ENCODE assay signal across 1 cellular context in the genomic region with DNA sequence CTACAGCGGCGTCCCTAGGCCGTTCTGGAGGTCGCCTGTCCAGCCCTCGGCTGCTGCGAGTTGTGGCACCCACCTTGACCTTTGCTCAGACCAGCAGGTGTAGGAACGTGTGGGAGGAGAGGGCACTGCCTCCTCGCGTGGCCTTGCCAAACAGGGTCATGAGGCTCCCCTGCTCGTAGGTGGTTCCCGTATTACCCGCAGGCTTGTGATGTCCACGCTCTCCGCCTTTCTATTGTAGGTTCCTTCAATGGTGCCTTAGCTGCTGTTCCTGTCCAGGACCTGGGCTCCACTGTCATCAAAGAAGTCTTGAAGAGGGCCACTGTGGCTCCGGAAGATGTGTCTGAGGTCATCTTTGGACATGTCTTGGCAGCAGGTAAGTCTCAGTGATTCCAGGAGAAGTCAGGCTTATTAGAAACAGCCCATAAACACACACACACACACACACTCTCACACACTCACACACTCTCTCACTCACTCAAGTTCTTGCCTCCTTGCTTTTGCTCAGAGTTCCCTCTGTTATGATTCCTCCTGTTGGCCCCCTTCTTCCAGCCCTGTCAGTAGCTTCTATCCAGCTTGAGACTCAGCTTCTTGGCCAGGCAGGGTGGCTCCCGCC.
TF ChIP-seq lines count a peak whose summit lies in the region.

No MANE protein-coding gene starts in this region.

TF ChIP-seq in HepG2, 621 proteins besides CTCF, POLR2A, EP300 and RAD21 (continued from another document and continues in another):
- TF ChIP-seq, protein P1, sequence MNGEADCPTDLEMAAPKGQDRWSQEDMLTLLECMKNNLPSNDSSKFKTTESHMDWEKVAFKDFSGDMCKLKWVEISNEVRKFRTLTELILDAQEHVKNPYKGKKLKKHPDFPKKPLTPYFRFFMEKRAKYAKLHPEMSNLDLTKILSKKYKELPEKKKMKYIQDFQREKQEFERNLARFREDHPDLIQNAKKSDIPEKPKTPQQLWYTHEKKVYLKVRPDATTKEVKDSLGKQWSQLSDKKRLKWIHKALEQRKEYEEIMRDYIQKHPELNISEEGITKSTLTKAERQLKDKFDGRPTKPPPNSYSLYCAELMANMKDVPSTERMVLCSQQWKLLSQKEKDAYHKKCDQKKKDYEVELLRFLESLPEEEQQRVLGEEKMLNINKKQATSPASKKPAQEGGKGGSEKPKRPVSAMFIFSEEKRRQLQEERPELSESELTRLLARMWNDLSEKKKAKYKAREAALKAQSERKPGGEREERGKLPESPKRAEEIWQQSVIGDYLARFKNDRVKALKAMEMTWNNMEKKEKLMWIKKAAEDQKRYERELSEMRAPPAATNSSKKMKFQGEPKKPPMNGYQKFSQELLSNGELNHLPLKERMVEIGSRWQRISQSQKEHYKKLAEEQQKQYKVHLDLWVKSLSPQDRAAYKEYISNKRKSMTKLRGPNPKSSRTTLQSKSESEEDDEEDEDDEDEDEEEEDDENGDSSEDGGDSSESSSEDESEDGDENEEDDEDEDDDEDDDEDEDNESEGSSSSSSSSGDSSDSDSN (CRISPR knock-in tag; IDR thresholded peaks at IDR 0.05), result peak; percentile 7; the same call in 1 of the 2 replicates
- TF ChIP-seq, protein P2, sequence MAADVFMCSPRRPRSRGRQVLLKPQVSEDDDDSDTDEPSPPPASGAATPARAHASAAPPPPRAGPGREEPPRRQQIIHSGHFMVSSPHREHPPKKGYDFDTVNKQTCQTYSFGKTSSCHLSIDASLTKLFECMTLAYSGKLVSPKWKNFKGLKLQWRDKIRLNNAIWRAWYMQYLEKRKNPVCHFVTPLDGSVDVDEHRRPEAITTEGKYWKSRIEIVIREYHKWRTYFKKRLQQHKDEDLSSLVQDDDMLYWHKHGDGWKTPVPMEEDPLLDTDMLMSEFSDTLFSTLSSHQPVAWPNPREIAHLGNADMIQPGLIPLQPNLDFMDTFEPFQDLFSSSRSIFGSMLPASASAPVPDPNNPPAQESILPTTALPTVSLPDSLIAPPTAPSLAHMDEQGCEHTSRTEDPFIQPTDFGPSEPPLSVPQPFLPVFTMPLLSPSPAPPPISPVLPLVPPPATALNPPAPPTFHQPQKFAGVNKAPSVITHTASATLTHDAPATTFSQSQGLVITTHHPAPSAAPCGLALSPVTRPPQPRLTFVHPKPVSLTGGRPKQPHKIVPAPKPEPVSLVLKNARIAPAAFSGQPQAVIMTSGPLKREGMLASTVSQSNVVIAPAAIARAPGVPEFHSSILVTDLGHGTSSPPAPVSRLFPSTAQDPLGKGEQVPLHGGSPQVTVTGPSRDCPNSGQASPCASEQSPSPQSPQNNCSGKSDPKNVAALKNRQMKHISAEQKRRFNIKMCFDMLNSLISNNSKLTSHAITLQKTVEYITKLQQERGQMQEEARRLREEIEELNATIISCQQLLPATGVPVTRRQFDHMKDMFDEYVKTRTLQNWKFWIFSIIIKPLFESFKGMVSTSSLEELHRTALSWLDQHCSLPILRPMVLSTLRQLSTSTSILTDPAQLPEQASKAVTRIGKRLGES (CRISPR knock-in tag; IDR thresholded peaks at IDR 0.05; ENCODE audit: borderline replicate concordance), result no peak; the same call in 1 of the 2 replicates
- TF ChIP-seq, protein P3, sequence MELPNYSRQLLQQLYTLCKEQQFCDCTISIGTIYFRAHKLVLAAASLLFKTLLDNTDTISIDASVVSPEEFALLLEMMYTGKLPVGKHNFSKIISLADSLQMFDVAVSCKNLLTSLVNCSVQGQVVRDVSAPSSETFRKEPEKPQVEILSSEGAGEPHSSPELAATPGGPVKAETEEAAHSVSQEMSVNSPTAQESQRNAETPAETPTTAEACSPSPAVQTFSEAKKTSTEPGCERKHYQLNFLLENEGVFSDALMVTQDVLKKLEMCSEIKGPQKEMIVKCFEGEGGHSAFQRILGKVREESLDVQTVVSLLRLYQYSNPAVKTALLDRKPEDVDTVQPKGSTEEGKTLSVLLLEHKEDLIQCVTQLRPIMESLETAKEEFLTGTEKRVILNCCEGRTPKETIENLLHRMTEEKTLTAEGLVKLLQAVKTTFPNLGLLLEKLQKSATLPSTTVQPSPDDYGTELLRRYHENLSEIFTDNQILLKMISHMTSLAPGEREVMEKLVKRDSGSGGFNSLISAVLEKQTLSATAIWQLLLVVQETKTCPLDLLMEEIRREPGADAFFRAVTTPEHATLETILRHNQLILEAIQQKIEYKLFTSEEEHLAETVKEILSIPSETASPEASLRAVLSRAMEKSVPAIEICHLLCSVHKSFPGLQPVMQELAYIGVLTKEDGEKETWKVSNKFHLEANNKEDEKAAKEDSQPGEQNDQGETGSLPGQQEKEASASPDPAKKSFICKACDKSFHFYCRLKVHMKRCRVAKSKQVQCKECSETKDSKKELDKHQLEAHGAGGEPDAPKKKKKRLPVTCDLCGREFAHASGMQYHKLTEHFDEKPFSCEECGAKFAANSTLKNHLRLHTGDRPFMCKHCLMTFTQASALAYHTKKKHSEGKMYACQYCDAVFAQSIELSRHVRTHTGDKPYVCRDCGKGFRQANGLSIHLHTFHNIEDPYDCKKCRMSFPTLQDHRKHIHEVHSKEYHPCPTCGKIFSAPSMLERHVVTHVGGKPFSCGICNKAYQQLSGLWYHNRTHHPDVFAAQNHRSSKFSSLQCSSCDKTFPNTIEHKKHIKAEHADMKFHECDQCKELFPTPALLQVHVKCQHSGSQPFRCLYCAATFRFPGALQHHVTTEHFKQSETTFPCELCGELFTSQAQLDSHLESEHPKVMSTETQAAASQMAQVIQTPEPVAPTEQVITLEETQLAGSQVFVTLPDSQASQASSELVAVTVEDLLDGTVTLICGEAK (IDR thresholded peaks at IDR 0.05), result no peak
- TF ChIP-seq, protein P3 (CRISPR knock-in tag; IDR thresholded peaks at IDR 0.05), result no peak; the same call in 1 of the 2 replicates
- TF ChIP-seq MLLT10 (CRISPR knock-in tag; IDR thresholded peaks at IDR 0.05) (no peak; the same call in 1 of the 2 replicates), ZNF225 (CRISPR knock-in tag; IDR thresholded peaks at IDR 0.05) (no peak; the same call in 1 of the 2 replicates), ZNF816 (CRISPR knock-in tag; IDR thresholded peaks at IDR 0.05; ENCODE audit: borderline replicate concordance) (no peak), PTBP1 (IDR thresholded peaks at IDR 0.05; ENCODE audit: low read depth, low read length, poor library complexity, severe bottlenecking) (no peak), MIER3 (CRISPR knock-in tag; IDR thresholded peaks at IDR 0.05; ENCODE audit: borderline replicate concordance) (no peak), PCBP1 (IDR thresholded peaks at IDR 0.05; ENCODE audit: borderline replicate concordance, low read depth, low read length) (no peak), KMT2A (CRISPR knock-in tag; IDR thresholded peaks at IDR 0.05) (no peak; the same call in 1 of the 2 replicates), BCL6 (CRISPR knock-in tag; IDR thresholded peaks at IDR 0.05) (peak; percentile 77), PITX1 (CRISPR knock-in tag; IDR thresholded peaks at IDR 0.05) (peak; percentile 55; the same call in 1 of the 2 replicates), RCOR2 (CRISPR knock-in tag; IDR thresholded peaks at IDR 0.05) (no peak; the same call in 1 of the 2 replicates), ZNF761 (CRISPR knock-in tag; conservative IDR thresholded peaks at IDR 0.05) (peak; percentile 88; the same call in 1 of the 2 replicates), U2AF1 (optimal IDR thresholded peaks at IDR 0.05; ENCODE audit: low read depth, low read length) (peak; percentile 26), ZNF451 (CRISPR knock-in tag; IDR thresholded peaks at IDR 0.05) (peak; percentile 51; the same call in 1 of the 2 replicates), RELA (CRISPR knock-in tag; IDR thresholded peaks at IDR 0.05) (no peak), HOXA7 (CRISPR knock-in tag; IDR thresholded peaks at IDR 0.05) (no peak), KAT7 (CRISPR knock-in tag; IDR thresholded peaks at IDR 0.05; ENCODE audit: borderline replicate concordance) (no peak), KLF11 (CRISPR knock-in tag; IDR thresholded peaks at IDR 0.05) (no peak), ZNF570 (CRISPR knock-in tag; IDR thresholded peaks at IDR 0.05; ENCODE audit: borderline replicate concordance) (no peak; the same call in 1 of the 2 replicates), ZBTB8A (CRISPR knock-in tag; IDR thresholded peaks at IDR 0.05; ENCODE audit: borderline replicate concordance, low read depth) (no peak; the same call in 1 of the 2 replicates), ZNF567 (CRISPR knock-in tag; IDR thresholded peaks at IDR 0.05; ENCODE audit: borderline replicate concordance) (0 out of 2 replicates have a peak, but pooled peaks have one; percentile 13), SP2 (CRISPR knock-in tag; IDR thresholded peaks at IDR 0.05) (no peak)
- TF ChIP-seq, protein P4, sequence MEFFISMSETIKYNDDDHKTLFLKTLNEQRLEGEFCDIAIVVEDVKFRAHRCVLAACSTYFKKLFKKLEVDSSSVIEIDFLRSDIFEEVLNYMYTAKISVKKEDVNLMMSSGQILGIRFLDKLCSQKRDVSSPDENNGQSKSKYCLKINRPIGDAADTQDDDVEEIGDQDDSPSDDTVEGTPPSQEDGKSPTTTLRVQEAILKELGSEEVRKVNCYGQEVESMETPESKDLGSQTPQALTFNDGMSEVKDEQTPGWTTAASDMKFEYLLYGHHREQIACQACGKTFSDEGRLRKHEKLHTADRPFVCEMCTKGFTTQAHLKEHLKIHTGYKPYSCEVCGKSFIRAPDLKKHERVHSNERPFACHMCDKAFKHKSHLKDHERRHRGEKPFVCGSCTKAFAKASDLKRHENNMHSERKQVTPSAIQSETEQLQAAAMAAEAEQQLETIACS (CRISPR knock-in tag; IDR thresholded peaks at IDR 0.05), result 0 out of 2 replicates have a peak, but pooled peaks have one; percentile 30
- TF ChIP-seq, protein P5, sequence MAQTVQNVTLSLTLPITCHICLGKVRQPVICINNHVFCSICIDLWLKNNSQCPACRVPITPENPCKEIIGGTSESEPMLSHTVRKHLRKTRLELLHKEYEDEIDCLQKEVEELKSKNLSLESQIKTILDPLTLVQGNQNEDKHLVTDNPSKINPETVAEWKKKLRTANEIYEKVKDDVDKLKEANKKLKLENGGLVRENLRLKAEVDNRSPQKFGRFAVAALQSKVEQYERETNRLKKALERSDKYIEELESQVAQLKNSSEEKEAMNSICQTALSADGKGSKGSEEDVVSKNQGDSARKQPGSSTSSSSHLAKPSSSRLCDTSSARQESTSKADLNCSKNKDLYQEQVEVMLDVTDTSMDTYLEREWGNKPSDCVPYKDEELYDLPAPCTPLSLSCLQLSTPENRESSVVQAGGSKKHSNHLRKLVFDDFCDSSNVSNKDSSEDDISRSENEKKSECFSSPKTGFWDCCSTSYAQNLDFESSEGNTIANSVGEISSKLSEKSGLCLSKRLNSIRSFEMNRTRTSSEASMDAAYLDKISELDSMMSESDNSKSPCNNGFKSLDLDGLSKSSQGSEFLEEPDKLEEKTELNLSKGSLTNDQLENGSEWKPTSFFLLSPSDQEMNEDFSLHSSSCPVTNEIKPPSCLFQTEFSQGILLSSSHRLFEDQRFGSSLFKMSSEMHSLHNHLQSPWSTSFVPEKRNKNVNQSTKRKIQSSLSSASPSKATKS (CRISPR knock-in tag; IDR thresholded peaks at IDR 0.05), result no peak
- TF ChIP-seq, protein P6, sequence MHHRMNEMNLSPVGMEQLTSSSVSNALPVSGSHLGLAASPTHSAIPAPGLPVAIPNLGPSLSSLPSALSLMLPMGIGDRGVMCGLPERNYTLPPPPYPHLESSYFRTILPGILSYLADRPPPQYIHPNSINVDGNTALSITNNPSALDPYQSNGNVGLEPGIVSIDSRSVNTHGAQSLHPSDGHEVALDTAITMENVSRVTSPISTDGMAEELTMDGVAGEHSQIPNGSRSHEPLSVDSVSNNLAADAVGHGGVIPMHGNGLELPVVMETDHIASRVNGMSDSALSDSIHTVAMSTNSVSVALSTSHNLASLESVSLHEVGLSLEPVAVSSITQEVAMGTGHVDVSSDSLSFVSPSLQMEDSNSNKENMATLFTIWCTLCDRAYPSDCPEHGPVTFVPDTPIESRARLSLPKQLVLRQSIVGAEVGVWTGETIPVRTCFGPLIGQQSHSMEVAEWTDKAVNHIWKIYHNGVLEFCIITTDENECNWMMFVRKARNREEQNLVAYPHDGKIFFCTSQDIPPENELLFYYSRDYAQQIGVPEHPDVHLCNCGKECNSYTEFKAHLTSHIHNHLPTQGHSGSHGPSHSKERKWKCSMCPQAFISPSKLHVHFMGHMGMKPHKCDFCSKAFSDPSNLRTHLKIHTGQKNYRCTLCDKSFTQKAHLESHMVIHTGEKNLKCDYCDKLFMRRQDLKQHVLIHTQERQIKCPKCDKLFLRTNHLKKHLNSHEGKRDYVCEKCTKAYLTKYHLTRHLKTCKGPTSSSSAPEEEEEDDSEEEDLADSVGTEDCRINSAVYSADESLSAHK (CRISPR knock-in tag; IDR thresholded peaks at IDR 0.05; ENCODE audit: borderline replicate concordance), result no peak
- TF ChIP-seq, protein P7, sequence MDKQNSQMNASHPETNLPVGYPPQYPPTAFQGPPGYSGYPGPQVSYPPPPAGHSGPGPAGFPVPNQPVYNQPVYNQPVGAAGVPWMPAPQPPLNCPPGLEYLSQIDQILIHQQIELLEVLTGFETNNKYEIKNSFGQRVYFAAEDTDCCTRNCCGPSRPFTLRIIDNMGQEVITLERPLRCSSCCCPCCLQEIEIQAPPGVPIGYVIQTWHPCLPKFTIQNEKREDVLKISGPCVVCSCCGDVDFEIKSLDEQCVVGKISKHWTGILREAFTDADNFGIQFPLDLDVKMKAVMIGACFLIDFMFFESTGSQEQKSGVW (CRISPR knock-in tag; IDR thresholded peaks at IDR 0.05; ENCODE audit: borderline replicate concordance), result no peak; the same call in 1 of the 2 replicates
- TF ChIP-seq, protein P8, sequence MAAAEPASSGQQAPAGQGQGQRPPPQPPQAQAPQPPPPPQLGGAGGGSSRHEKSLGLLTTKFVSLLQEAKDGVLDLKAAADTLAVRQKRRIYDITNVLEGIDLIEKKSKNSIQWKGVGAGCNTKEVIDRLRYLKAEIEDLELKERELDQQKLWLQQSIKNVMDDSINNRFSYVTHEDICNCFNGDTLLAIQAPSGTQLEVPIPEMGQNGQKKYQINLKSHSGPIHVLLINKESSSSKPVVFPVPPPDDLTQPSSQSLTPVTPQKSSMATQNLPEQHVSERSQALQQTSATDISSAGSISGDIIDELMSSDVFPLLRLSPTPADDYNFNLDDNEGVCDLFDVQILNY (CRISPR knock-in tag; conservative IDR thresholded peaks at IDR 0.05), result no peak
